In genomic region chr6:143449731-143450452, GRCh38 we compare ENCODE assay signal across 8 cellular contexts. TPM values are rescaled to one million over a fixed set of nuclear protein-coding genes. Genes with fewer than 3 reads are reported as not detected.
DNase-seq lines count a peak whose midpoint lies in the region; ATAC-seq and TF ChIP-seq lines count a peak whose summit lies in the region.

No MANE protein-coding gene starts in this region.

- H3K27me3 ChIP-seq in left ventricle myocardium inferior (ENCODE audit: low read depth): no peaks in the 10 kb centered on the region

- H3K4me1 Mint-ChIP-seq in activated naive CD8-positive, alpha-beta T cell (ENCODE audit: low read depth): peaks cover 49% of the 10 kb centered on the region

- peaks cover 31% of the 10 kb centered on the region for H3K4me1 ChIP-seq in left ventricle myocardium inferior

- peaks cover 8% of the 10 kb centered on the region for H3K36me3 Mint-ChIP-seq in activated naive CD8-positive, alpha-beta T cell

- peak overlapping the region; percentile 78 for H3K4me3 ChIP-seq in left ventricle myocardium inferior

- no peaks in the 10 kb centered on the region for H3K9me3 Mint-ChIP-seq in activated naive CD8-positive, alpha-beta T cell (ENCODE audit: low read depth)

- no peaks in the 10 kb centered on the region for H3K9me3 ChIP-seq in left ventricle myocardium inferior (replicated peaks)

- H3K36me3 ChIP-seq in left ventricle myocardium inferior: no peaks in the 10 kb centered on the region

- intact Hi-C loops in left ventricle myocardium inferior (cut with micrococcal nuclease): no loop called here

- no peaks in the 10 kb centered on the region for H3K27me3 Mint-ChIP-seq in activated naive CD8-positive, alpha-beta T cell

- peak overlapping the region; percentile 100 for H3K27ac Mint-ChIP-seq in activated naive CD8-positive, alpha-beta T cell

- ATAC-seq in HG02938 (IDR thresholded peaks at IDR 0.05; ENCODE audit: unreplicated experiment) (peak; percentile 16), HG03354 (IDR thresholded peaks at IDR 0.05; ENCODE audit: poor library complexity, severe bottlenecking, unreplicated experiment) (no peak)

- DNase-seq in activated gamma-delta T cell treated with Interleukin-2 at 50 U/mL for 16 hours (peak; percentile 36), activated gamma-delta T cell (lab: John Stamatoyannopoulos, UW) (no peak), OCI-M1 (lab: John Stamatoyannopoulos, UW) (peak; percentile 94), left ventricle myocardium inferior (no peak), renal cortical epithelial cell (ENCODE audit: low read depth) (peak; percentile 25)

- peak overlapping the region; percentile 97 for H3K4me3 Mint-ChIP-seq in activated naive CD8-positive, alpha-beta T cell

- no peak for TF ChIP-seq CTCF in left ventricle myocardium inferior (IDR thresholded peaks at IDR 0.05; ENCODE audit: borderline replicate concordance)

- H3K27ac ChIP-seq in left ventricle myocardium inferior (replicated peaks): peak overlapping the region; percentile 82

RNA-seq across cellular contexts. Expression of gene ADAT2, which starts 0.6 kb away (rescaled TPM):
- total RNA-seq in left ventricle myocardium inferior (1.5 TPM), renal cortical epithelial cell (1.7 and 6.9 TPM in 2 replicates)

RNA-seq across cellular contexts. Expression of gene PEX3, which starts 0.7 kb away (rescaled TPM):
- 21.0 TPM for total RNA-seq in left ventricle myocardium inferior
- total RNA-seq in renal cortical epithelial cell: 22.1 and 31.2 TPM in 2 replicates

Comparison
In these comparisons a context has a peak if more than half of its experiments do, and no peak if none do; other contexts are left out.
1. DNase-seq: peak in activated gamma-delta T cell treated with Interleukin-2 at 50 U/mL for 16 hours (single experiment), OCI-M1 (single experiment) and renal cortical epithelial cell (single experiment); none in activated gamma-delta T cell (single experiment) and left ventricle myocardium inferior (single experiment).